In genomic region chr17:83203472-83204221, GRCh38 we compare ENCODE assay signal across 10 cellular contexts.
A peak's percentile ranks its signal among the peaks of the same experiment; 100 is the strongest.
DNase-seq lines count a peak whose midpoint lies in the region; ATAC-seq and TF ChIP-seq lines count a peak whose summit lies in the region.
"Had no signal": no experiment of that assay in that cellular context is flagged by ENCODE, and none has a peak within 500 bp of the region (broad histone marks: within the 10 kb centered on the region; RNA-seq: fewer than 3 reads in every experiment).

No MANE protein-coding gene starts in this region.

- 38 to 77% (median 71%) methylated on average over 13 to 20 of the region's 20 CpGs for WGBS in heart left ventricle, 4 donors
- 76% methylated on average over 17 of the region's 20 CpGs for WGBS in prostate gland

- ATAC-seq in heart left ventricle: peak in 1 of 4 donors; percentile 2
- no peak for ATAC-seq in HG02970 (IDR thresholded peaks at IDR 0.05; ENCODE audit: low FRiP score, unreplicated experiment)
- ATAC-seq: activated T-helper 17 cell treated with anti-CD3 and anti-CD28 coated beads, Interleukin-2, amount 50 U/mL, for 72 hours had no signal

- H3K4me2 ChIP-seq in BLaER1 treated with 17β-estradiol and CSF1 and Interleukin-3, amounts not matched to agents 10 nM and 100 nM: peak overlapping the region; percentile 95 to 100 (median 98)

- H3K4me1 ChIP-seq in BLaER1 treated with 17β-estradiol and CSF1 and Interleukin-3, amounts not matched to agents 10 nM and 100 nM: peaks cover 75 to 80% (median 78%) of the 10 kb centered on the region in 10 experiments
- H3K4me1 ChIP-seq in heart left ventricle (peaks cover 0 to 58% (median 36%) of the 10 kb centered on the region in 12 donors), prostate gland (replicated peaks) (no peaks in the 10 kb centered on the region)

- H3K4me3 ChIP-seq in BLaER1 treated with 17β-estradiol and CSF1 and Interleukin-3, amounts not matched to agents 10 nM and 100 nM: peak overlapping the region in 1 of 10 experiments; percentile 40; a peak in 2 of 20 replicates
- H3K4me3 ChIP-seq in heart left ventricle (no peak overlapping the region), prostate gland (no peak overlapping the region)

- H3K9me3 ChIP-seq in BLaER1 treated with 17β-estradiol and CSF1 and Interleukin-3, amounts not matched to agents 10 nM and 100 nM (replicated peaks in 1 of 11): no peaks in the 10 kb centered on the region
- no peaks in the 10 kb centered on the region for H3K9me3 ChIP-seq in heart left ventricle
- H3K9me3 ChIP-seq in prostate gland: no peaks in the 10 kb centered on the region

- H3K27ac ChIP-seq in BLaER1 treated with 17β-estradiol and CSF1 and Interleukin-3, amounts not matched to agents 10 nM and 100 nM: peak overlapping the region; percentile 58 to 100 (median 69)
- H3K27ac ChIP-seq in heart left ventricle (peak overlapping the region in 11 of 12 donors; percentile 16 to 98 (median 47)), prostate gland (no peak overlapping the region)

- H4K20me1 ChIP-seq in BLaER1 treated with 17β-estradiol and CSF1 and Interleukin-3, amounts not matched to agents 10 nM and 100 nM: no peaks in the 10 kb centered on the region

- H3K9ac ChIP-seq in BLaER1 treated with 17β-estradiol and CSF1 and Interleukin-3, amounts not matched to agents 10 nM and 100 nM: peak overlapping the region; percentile 36 to 85 (median 57); a peak in 19 of 22 replicates

- TF ChIP-seq CTCF in heart left ventricle (IDR thresholded peaks at IDR 0.05): no peak
- TF ChIP-seq CTCF in prostate gland (IDR thresholded peaks at IDR 0.05): no peak

- intact Hi-C loops in heart left ventricle (cut with DNase I) (no loop called here), prostate gland (cut with DNase I) (no loop called here)

- H3K36me3 ChIP-seq in BLaER1 treated with 17β-estradiol and CSF1 and Interleukin-3, amounts not matched to agents 10 nM and 100 nM: no peaks in the 10 kb centered on the region
- H3K36me3 ChIP-seq in heart left ventricle (no peaks in the 10 kb centered on the region), prostate gland (no peaks in the 10 kb centered on the region)

- peak; percentile 55 for DNase-seq in activated CD8-positive, alpha-beta memory T cell treated with anti-CD3 and anti-CD28 coated beads for 24 hours
- DNase-seq in heart left ventricle (peak; percentile 12 to 64 (median 23)), prostate gland (ENCODE audit: low spot score) (peak; percentile 3), SHP77 treated with DMSO at 0.1 percent for 48 hours (lab: John Stamatoyannopoulos, UW) (no peak), A172 (ENCODE audit: low spot score) (no peak), glomerular visceral epithelial cell (ENCODE audit: extremely low spot score) (no peak)
- DNase-seq: SIG-M5 had no signal

- no peak for TF ChIP-seq POLR2A in heart left ventricle (IDR thresholded peaks at IDR 0.05)
- no peak for TF ChIP-seq POLR2A in prostate gland (IDR thresholded peaks at IDR 0.05)

- 0 out of 22 replicates have a peak, but pooled peaks cover 0 to 3% (median 0%) of the 10 kb centered on the region in 11 experiments for H3K27me3 ChIP-seq in BLaER1 treated with 17β-estradiol and CSF1 and Interleukin-3, amounts not matched to agents 10 nM and 100 nM
- no peaks in the 10 kb centered on the region for H3K27me3 ChIP-seq in heart left ventricle
- no peaks in the 10 kb centered on the region for H3K27me3 ChIP-seq in prostate gland (replicated peaks; ENCODE audit: insufficient read depth)

Comparison
In these comparisons a context has a peak if more than half of its experiments do, and no peak if none do; other contexts are left out.
1. H3K27ac ChIP-seq: peak in BLaER1 treated with 17β-estradiol and CSF1 and Interleukin-3, amounts not matched to agents 10 nM and 100 nM (11 of 11) and heart left ventricle (11 of 12); none in prostate gland (0 of 2).
2. DNase-seq: peak in activated CD8-positive, alpha-beta memory T cell treated with anti-CD3 and anti-CD28 coated beads for 24 hours (single experiment), heart left ventricle (5 of 5) and prostate gland (single experiment); none in SHP77 treated with DMSO at 0.1 percent for 48 hours (single experiment), A172 (single experiment) and glomerular visceral epithelial cell (single experiment).